ENCODE assay signal across 10 cellular contexts in the genomic region with DNA sequence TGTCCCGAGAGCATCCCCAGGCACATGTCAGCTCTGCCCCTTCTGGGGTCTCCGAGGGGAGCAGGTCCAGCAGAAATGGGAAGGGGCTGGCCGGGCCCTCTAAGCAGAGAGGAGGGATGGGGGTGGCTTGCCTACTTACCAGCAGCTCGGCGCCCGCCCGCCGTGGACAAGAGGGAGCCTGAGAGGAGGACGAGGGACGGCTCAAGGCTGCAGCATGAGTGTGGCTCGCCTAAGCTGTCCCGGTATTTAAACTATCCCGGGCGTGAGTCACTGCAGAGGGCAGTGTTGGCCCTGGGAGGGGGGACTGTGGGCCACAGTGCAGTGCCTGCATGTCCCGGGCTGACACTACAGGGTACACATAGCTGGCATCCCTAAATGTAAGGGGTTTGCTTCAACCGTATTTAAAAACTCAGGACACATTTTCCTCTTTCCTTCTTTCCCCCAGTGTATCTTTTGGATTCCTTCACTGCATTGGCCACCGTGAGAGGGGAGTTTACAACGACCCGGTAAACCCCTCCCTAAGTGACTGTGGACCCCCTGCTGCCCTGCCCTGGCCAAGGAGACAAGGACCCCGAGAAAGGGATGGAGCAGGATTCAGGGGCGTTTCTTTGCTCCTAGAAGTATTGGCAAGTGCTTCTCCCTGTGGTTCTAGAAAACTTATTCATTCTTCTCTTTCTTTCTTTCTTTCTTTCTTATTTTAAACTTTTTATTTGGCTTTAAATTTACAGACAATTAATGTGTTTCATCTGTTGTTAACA.
DNase-seq lines count a peak whose midpoint lies in the region; ATAC-seq, FAIRE-seq and TF ChIP-seq lines count a peak whose summit lies in the region.
"Had no signal": no experiment of that assay in that cellular context is flagged by ENCODE, and none has a peak within 500 bp of the region (broad histone marks: within the 10 kb centered on the region; RNA-seq: fewer than 3 reads in every experiment).

Gene LRRC15, minus strand, starts transcription at position 222 of the 758 bp plus-strand sequence. CDS start 8,700 bp downstream, outside the sequence.

- H3K79me2 ChIP-seq in ACC112 (ENCODE audit: control insufficient read depth, insufficient read depth, low read length, unreplicated experiment), result no peaks in the 10 kb centered on the region

- peak; percentile 80 for FAIRE-seq in HTR-8/SVneo (lab: Jason Lieb, UNC)
- FAIRE-seq: keratinocyte had no signal

- H2AFZ ChIP-seq in ACC112 (ENCODE audit: low read length, unreplicated experiment), result peak within 1 kb of the TSS; percentile 83

- H3K27me3 ChIP-seq in ACC112 (ENCODE audit: insufficient read depth, low read length), result peaks cover 5% of the 10 kb centered on the region; the same call in 1 of the 2 replicates
- peaks cover 38% of the 10 kb centered on the region for H3K27me3 ChIP-seq in brain microvascular endothelial cell (replicated peaks)

- TF ChIP-seq CTCF in brain microvascular endothelial cell (IDR thresholded peaks at IDR 0.05; ENCODE audit: low read depth, low read length, missing control alignments), result no peak

- H3K4me1 ChIP-seq in ACC112 (ENCODE audit: control insufficient read depth, insufficient read depth, low read length, unreplicated experiment), result peaks cover 22% of the 10 kb centered on the region

- peak within 1 kb of the TSS; percentile 55; the same call in 1 of the 2 replicates for H3K4me3 ChIP-seq in ACC112 (ENCODE audit: low read depth, low read length)
- H3K4me3 ChIP-seq in brain microvascular endothelial cell (ENCODE audit: low read depth, low read length), result no peak within 1 kb of the TSS

- H3K27ac ChIP-seq in ACC112 (ENCODE audit: low read depth, low read length) (no peak within 1 kb of the TSS), brain microvascular endothelial cell (no peak within 1 kb of the TSS)

- H3K36me3 ChIP-seq in ACC112 (ENCODE audit: insufficient read depth, low read length) (no peaks in the 10 kb centered on the region), brain microvascular endothelial cell (replicated peaks) (no peaks in the 10 kb centered on the region)

- ATAC-seq in HG03280 (IDR thresholded peaks at IDR 0.05; ENCODE audit: unreplicated experiment), result no peak

- DNase-seq in HTR-8/SVneo (ENCODE audit: insufficient read length, low spot score), result peak; percentile 64
- DNase-seq in brain microvascular endothelial cell, result peak; percentile 45
- DNase-seq in islet precursor cell, result peak; percentile 94
- no peak for DNase-seq in retina
- DNase-seq in NCI-H2196 (lab: John Stamatoyannopoulos, UW; ENCODE audit: unreplicated experiment), result no peak
- no peak for DNase-seq in SHP77 (lab: John Stamatoyannopoulos, UW)
- DNase-seq: stimulated activated CD4-positive, alpha-beta T cell treated with anti-CD3 and anti-CD28 coated beads, Interleukin-4, amount 100 ng/mL, for 1 hour had no signal

- in situ Hi-C loops in brain microvascular endothelial cell (cut with HindIII; ENCODE audit: low pct_ligation_motif_present, low sequenced_read_pairs), result no loop called here

Comparison
In these comparisons a context has a peak if more than half of its experiments do, and no peak if none do; other contexts are left out.
1. DNase-seq: peak in HTR-8/SVneo (single experiment), brain microvascular endothelial cell (single experiment) and islet precursor cell (single experiment); none in retina (single experiment), NCI-H2196 (single experiment) and SHP77 (0 of 2).